ENCODE assay signal across 8 cellular contexts in genomic region chr17:17739388-17740066, GRCh38. TPM values are rescaled to one million over a fixed set of nuclear protein-coding genes. Genes with fewer than 3 reads are reported as not detected.
DNase-seq lines count a peak whose midpoint lies in the region; ATAC-seq and TF ChIP-seq lines count a peak whose summit lies in the region.

No MANE protein-coding gene starts in this region.

- no peak overlapping the region; the same call in 2 of the 3 replicates for H3K4me3 Mint-ChIP-seq in GM23338

- H3K36me3 Mint-ChIP-seq in GM23338 (ENCODE audit: low read depth) = no peaks in the 10 kb centered on the region

- peak overlapping the region; percentile 55; the same call in 1 of the 2 replicates for H3K4me2 ChIP-seq in GM23338
- H3K4me2 ChIP-seq in skeletal muscle satellite cell (ENCODE audit: low read length) = peak overlapping the region; percentile 66

- no peak for TF ChIP-seq CTCF in GM23338 (conservative IDR thresholded peaks at IDR 0.05; ENCODE audit: low read depth in 2 of 2)

- no peaks in the 10 kb centered on the region for H3K9me2 ChIP-seq in GM23338 (ENCODE audit: insufficient read depth)

- no peaks in the 10 kb centered on the region for H3K79me2 ChIP-seq in GM23338 (replicated peaks; ENCODE audit: insufficient read depth)

- peaks cover 18% of the 10 kb centered on the region for H3K27me3 Mint-ChIP-seq in GM23338 (ENCODE audit: insufficient read depth, low read depth, poor library complexity)

- no peaks in the 10 kb centered on the region for H3K9me3 ChIP-seq in skeletal muscle satellite cell (replicated peaks; ENCODE audit: low read length)

- H3K27me3 ChIP-seq in GM23338 (ENCODE audit: insufficient read depth) (0 out of 2 replicates have a peak, but pooled peaks cover 8% of the 10 kb centered on the region), skeletal muscle satellite cell (ENCODE audit: control insufficient read depth, insufficient read depth, low read length) (no peaks in the 10 kb centered on the region)

- no peak overlapping the region for H3K27ac Mint-ChIP-seq in GM23338

- H2AFZ ChIP-seq in GM23338 = no peak overlapping the region

- H3K4me1 Mint-ChIP-seq in GM23338 = peaks cover 36% of the 10 kb centered on the region

- H3K36me3 ChIP-seq in GM23338 (ENCODE audit: insufficient read depth) = no peaks in the 10 kb centered on the region
- H3K36me3 ChIP-seq in skeletal muscle satellite cell (ENCODE audit: insufficient read depth, low read length) = no peaks in the 10 kb centered on the region

- ATAC-seq in GM23338 (no peak), GM21367 (IDR thresholded peaks at IDR 0.05; ENCODE audit: unreplicated experiment) (no peak), HG03457 (IDR thresholded peaks at IDR 0.05; ENCODE audit: unreplicated experiment) (no peak)

- H3K4me3 ChIP-seq in GM23338 (no peak overlapping the region), skeletal muscle satellite cell (ENCODE audit: low read length) (peak overlapping the region; percentile 19)

- no peaks in the 10 kb centered on the region for H3K9me3 Mint-ChIP-seq in GM23338

- peaks cover 29% of the 10 kb centered on the region for H3K4me1 ChIP-seq in GM23338 (ENCODE audit: insufficient read depth)
- H3K4me1 ChIP-seq in skeletal muscle satellite cell (ENCODE audit: control insufficient read depth, insufficient read depth, low read length) = peaks cover 44% of the 10 kb centered on the region

- no peak overlapping the region for H3K27ac ChIP-seq in GM23338 (ENCODE audit: low read depth)

- no peaks in the 10 kb centered on the region for H3F3A ChIP-seq in GM23338 (replicated peaks; ENCODE audit: low read depth)

- DNase-seq in GM23338 (ENCODE audit: low spot score) = no peak
- DNase-seq in amniotic stem cell (lab: John Stamatoyannopoulos, UW) = peak; percentile 13
- peak; percentile 35 to 57 for DNase-seq in hippocampal formation (lab: John Stamatoyannopoulos, UW)
- DNase-seq in activated effector memory CD4-positive, alpha-beta T cell treated with anti-CD3 and anti-CD28 coated beads, Interleukin-2, amount 50 U/mL, for 16 hours = no peak
- DNase-seq in activated CD8-positive, alpha-beta memory T cell treated with anti-CD3 and anti-CD28 coated beads, Interleukin-2, amount 50 U/mL, for 4 hours = no peak

- peak overlapping the region; percentile 21 for H3K9ac ChIP-seq in skeletal muscle satellite cell (ENCODE audit: low read depth, low read length)

- no peaks in the 10 kb centered on the region for H4K20me1 ChIP-seq in GM23338 (replicated peaks; ENCODE audit: insufficient read depth)

TF ChIP-seq in GM23338, 12 proteins besides CTCF, POLR2A, EP300 and RAD21 (continues in another document):
- TF ChIP-seq CREB1 (CRISPR knock-in tag; IDR thresholded peaks at IDR 0.05; ENCODE audit: low read depth) = no peak
- TF ChIP-seq EZH2phosphoT487 (IDR thresholded peaks at IDR 0.05; ENCODE audit: unreplicated experiment) = no peak
- TF ChIP-seq POLR2AphosphoS5 (IDR thresholded peaks at IDR 0.05; ENCODE audit: low read depth) = no peak
- no peak for TF ChIP-seq JUNB (IDR thresholded peaks at IDR 0.05; ENCODE audit: unreplicated experiment)
- no peak for TF ChIP-seq ZNF331 (CRISPR knock-in tag; IDR thresholded peaks at IDR 0.05; ENCODE audit: low read depth)
- no peak for TF ChIP-seq ETS1 (IDR thresholded peaks at IDR 0.05)
- no peak for TF ChIP-seq STAT1 (IDR thresholded peaks at IDR 0.05; ENCODE audit: unreplicated experiment)
- TF ChIP-seq REST (IDR thresholded peaks at IDR 0.05; ENCODE audit: unreplicated experiment) = no peak
- TF ChIP-seq NANOG (IDR thresholded peaks at IDR 0.05; ENCODE audit: borderline replicate concordance) = no peak

RNA-seq across cellular contexts. Expression of gene RAI1, which starts 58.3 kb away (rescaled TPM):
- total RNA-seq in GM23338 (2014; rRNA removed; shearing (Covaris generic)) = 0.87 and 2.1 TPM in 2 replicates
- polyA plus RNA-seq in GM23338 (2016; fragmentation: Nextera tagmentation; extraction: Ambion mirVana) = 0.75 and 0.89 TPM in 2 replicates
- 7.4 and 8.1 TPM in 2 replicates for total RNA-seq in skeletal muscle satellite cell (2012; rRNA removed)

Comparison
In these comparisons a context has a peak if more than half of its experiments do, and no peak if none do; other contexts are left out.
1. DNase-seq: peak in amniotic stem cell (single experiment) and hippocampal formation (2 of 2); none in GM23338 (single experiment), activated effector memory CD4-positive, alpha-beta T cell treated with anti-CD3 and anti-CD28 coated beads, Interleukin-2, amount 50 U/mL, for 16 hours (single experiment) and activated CD8-positive, alpha-beta memory T cell treated with anti-CD3 and anti-CD28 coated beads, Interleukin-2, amount 50 U/mL, for 4 hours (single experiment).